Comparison of ENCODE assay signal across 9 cellular contexts in the genomic region with DNA sequence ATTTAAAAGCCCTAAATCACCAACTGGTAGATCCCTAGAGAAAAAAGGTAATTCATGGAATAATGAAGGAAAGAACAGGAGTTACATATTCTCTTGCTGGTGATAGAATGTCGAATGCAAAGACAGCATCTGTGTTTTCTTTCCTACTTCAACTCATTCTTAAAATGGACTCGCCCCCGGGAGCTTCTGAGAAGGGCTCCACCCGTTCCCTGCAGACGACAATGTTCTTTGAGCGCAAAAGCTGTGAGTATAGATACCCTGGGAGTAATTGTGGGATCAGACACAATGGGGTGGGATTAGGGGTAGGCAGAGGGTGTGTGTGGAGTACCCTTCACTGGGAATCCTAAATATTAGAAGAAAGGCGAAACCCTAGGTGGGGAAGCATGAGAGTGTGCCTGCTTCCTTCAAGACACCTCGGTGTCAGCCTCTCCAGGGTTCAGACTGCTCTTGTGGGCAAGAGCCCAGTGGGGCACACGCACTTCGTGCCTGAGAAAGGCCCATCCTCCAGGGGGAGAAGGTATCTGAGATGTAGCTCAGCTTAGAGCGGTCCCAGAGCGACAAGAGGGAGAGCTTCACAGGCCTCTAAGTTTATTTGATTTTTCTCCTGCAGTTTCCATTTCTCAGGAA.
DNase-seq lines count a peak whose midpoint lies in the region; ATAC-seq and TF ChIP-seq lines count a peak whose summit lies in the region.
"Had no signal": no experiment of that assay in that cellular context is flagged by ENCODE, and none has a peak within 500 bp of the region (broad histone marks: within the 10 kb centered on the region; RNA-seq: fewer than 3 reads in every experiment).

No MANE protein-coding gene starts in this region.

- H3K27ac Mint-ChIP-seq in activated CD8-positive, alpha-beta T cell treated with anti-CD3 and anti-CD28 coated beads, Interleukin-2, amount 10 ng/mL, durations not matched to agents 7 days and 5 days: no peak overlapping the region
- no peak overlapping the region for H3K27ac Mint-ChIP-seq in stimulated activated memory B cell treated with anti-CD40 and anti-IgM and Interleukin-4, amounts not matched to agents 10 μg/mL and 1 μg/mL and 100 μg/mL, for 72 hours

- H3K4me3 Mint-ChIP-seq in activated CD8-positive, alpha-beta T cell treated with anti-CD3 and anti-CD28 coated beads, Interleukin-2, amount 10 ng/mL, durations not matched to agents 7 days and 5 days: peak overlapping the region; percentile 32
- H3K4me3 Mint-ChIP-seq in stimulated activated memory B cell treated with anti-CD40 and anti-IgM and Interleukin-4, amounts not matched to agents 10 μg/mL and 1 μg/mL and 100 μg/mL, for 72 hours: no peak overlapping the region

- peak overlapping the region; percentile 21 to 66 for H3K4me3 ChIP-seq in foreskin fibroblast (ENCODE audit: low read depth in 1 of 2, low read length in 2 of 2)

- H3K27me3 Mint-ChIP-seq in activated CD8-positive, alpha-beta T cell treated with anti-CD3 and anti-CD28 coated beads, Interleukin-2, amount 10 ng/mL, durations not matched to agents 7 days and 5 days (ENCODE audit: low read depth): peaks cover 61% of the 10 kb centered on the region
- H3K27me3 Mint-ChIP-seq in stimulated activated memory B cell treated with anti-CD40 and anti-IgM and Interleukin-4, amounts not matched to agents 10 μg/mL and 1 μg/mL and 100 μg/mL, for 72 hours: peaks cover 54% of the 10 kb centered on the region

- no peaks in the 10 kb centered on the region for H3K9me3 Mint-ChIP-seq in activated CD8-positive, alpha-beta T cell treated with anti-CD3 and anti-CD28 coated beads, Interleukin-2, amount 10 ng/mL, durations not matched to agents 7 days and 5 days (ENCODE audit: insufficient read depth)
- H3K9me3 Mint-ChIP-seq in stimulated activated memory B cell treated with anti-CD40 and anti-IgM and Interleukin-4, amounts not matched to agents 10 μg/mL and 1 μg/mL and 100 μg/mL, for 72 hours: no peaks in the 10 kb centered on the region

- peaks cover 28% of the 10 kb centered on the region for H3K4me1 Mint-ChIP-seq in activated CD8-positive, alpha-beta T cell treated with anti-CD3 and anti-CD28 coated beads, Interleukin-2, amount 10 ng/mL, durations not matched to agents 7 days and 5 days (ENCODE audit: low read depth)
- H3K4me1 Mint-ChIP-seq in stimulated activated memory B cell treated with anti-CD40 and anti-IgM and Interleukin-4, amounts not matched to agents 10 μg/mL and 1 μg/mL and 100 μg/mL, for 72 hours: peaks cover 17% of the 10 kb centered on the region

- ATAC-seq in activated CD8-positive, alpha-beta T cell treated with anti-CD3 and anti-CD28 coated beads, Interleukin-2, amount 10 ng/mL, durations not matched to agents 7 days and 5 days: no peak
- peak; percentile 27 for ATAC-seq in stimulated activated memory B cell treated with anti-CD40 and anti-IgM and Interleukin-4, amounts not matched to agents 10 μg/mL and 1 μg/mL and 100 μg/mL, for 72 hours
- no peak for ATAC-seq in HG03097 (IDR thresholded peaks at IDR 0.05; ENCODE audit: low FRiP score, unreplicated experiment)
- ATAC-seq in HG02870 (IDR thresholded peaks at IDR 0.05; ENCODE audit: unreplicated experiment): no peak

- peak; percentile 25 for DNase-seq in activated effector memory CD4-positive, alpha-beta T cell treated with anti-CD3 and anti-CD28 coated beads, Interleukin-2, amount 50 U/mL, for 16 hours
- DNase-seq in activated effector memory CD4-positive, alpha-beta T cell treated with Interleukin-2 at 50 U/mL for 16 hours: no peak
- no peak for DNase-seq in activated CD8-positive, alpha-beta T cell treated with anti-CD3 and anti-CD28 coated beads, Interleukin-2, amount 10 ng/mL, durations not matched to agents 7 days and 5 days
- DNase-seq in foreskin fibroblast (peak in 1 of 2 donors; percentile 25), NCI-H526 treated with DMSO at 0.1 percent for 48 hours (lab: John Stamatoyannopoulos, UW) (no peak)
- DNase-seq: small intestine had no signal

- CTCF ChIA-PET in activated CD8-positive, alpha-beta T cell treated with anti-CD3 and anti-CD28 coated beads, Interleukin-2, amount 10 ng/mL, durations not matched to agents 7 days and 5 days (lab: Charles Lee): interaction anchor here (0.9 to 1.2 kb wide), 2 partner anchors 9 to 10 kb away, joined by 3 to 5 read pairs; no protein-coding TSS in a partner anchor

- POLR2A ChIA-PET in activated CD8-positive, alpha-beta T cell treated with anti-CD3 and anti-CD28 coated beads, Interleukin-2, amount 10 ng/mL, durations not matched to agents 7 days and 5 days (lab: Charles Lee): no interaction called here

- no peaks in the 10 kb centered on the region for H3K36me3 Mint-ChIP-seq in activated CD8-positive, alpha-beta T cell treated with anti-CD3 and anti-CD28 coated beads, Interleukin-2, amount 10 ng/mL, durations not matched to agents 7 days and 5 days (ENCODE audit: low read depth)
- no peaks in the 10 kb centered on the region for H3K36me3 Mint-ChIP-seq in stimulated activated memory B cell treated with anti-CD40 and anti-IgM and Interleukin-4, amounts not matched to agents 10 μg/mL and 1 μg/mL and 100 μg/mL, for 72 hours

- TF ChIP-seq CTCF in foreskin fibroblast (IDR thresholded peaks at IDR 0.05; ENCODE audit: low read depth, low read length): no peak
